In the genomic region with DNA sequence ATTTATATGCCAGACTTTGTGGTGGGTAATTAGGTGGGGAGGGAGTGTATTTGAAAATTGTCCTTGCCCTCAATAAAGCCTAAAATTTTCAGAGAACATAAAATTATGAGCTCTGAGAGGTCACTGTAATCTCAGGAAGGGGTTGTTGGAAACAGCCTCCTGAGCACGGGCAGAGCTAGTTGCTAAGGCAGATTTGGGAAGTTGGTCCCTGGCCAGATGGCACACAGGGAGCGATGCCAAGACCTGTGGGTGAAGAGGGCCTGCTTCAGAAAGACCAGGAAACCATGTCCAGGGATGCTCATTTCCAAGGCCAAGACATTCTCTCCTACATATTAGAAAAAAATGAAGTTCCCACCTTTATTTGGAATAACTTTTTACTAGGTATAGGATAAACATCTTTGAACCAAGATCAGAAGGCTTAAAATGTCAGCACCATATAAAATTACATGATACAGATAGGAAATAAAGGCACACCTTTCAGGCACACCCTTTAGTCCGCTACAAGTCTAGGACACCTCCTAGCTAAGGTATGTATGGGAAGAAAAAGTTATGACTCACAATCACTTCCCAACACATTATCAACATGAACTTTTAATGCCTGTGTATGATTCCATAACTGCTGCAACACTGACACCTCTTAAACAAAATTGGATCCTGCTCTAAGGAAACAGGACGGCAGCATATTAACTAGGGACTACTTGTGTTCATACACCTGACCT, we compare ENCODE assay signal across 9 cellular contexts. TPM values are rescaled to one million over a fixed set of nuclear protein-coding genes. Genes with fewer than 3 reads are reported as not detected.
DNase-seq lines count a peak whose midpoint lies in the region; ATAC-seq and TF ChIP-seq lines count a peak whose summit lies in the region.
"Had no signal": no experiment of that assay in that cellular context is flagged by ENCODE, and none has a peak within 500 bp of the region (broad histone marks: within the 10 kb centered on the region; RNA-seq: fewer than 3 reads in every experiment).

No MANE protein-coding gene starts in this region.

- no peak overlapping the region for H3K4me3 ChIP-seq in Caco-2 (ENCODE audit: low read depth, low read length)
- H3K4me3 ChIP-seq in esophagus muscularis mucosa, result no peak overlapping the region

- H3K36me3 ChIP-seq in Caco-2 (ENCODE audit: control insufficient read depth, insufficient read depth, low read length), result no peaks in the 10 kb centered on the region
- no peaks in the 10 kb centered on the region for H3K36me3 ChIP-seq in esophagus muscularis mucosa

- no peak for TF ChIP-seq POLR2A in esophagus muscularis mucosa (IDR thresholded peaks at IDR 0.05; ENCODE audit: low read depth)

- peaks cover 29% of the 10 kb centered on the region for H3K4me1 ChIP-seq in Caco-2
- peaks cover 18 to 27% (median 25%) of the 10 kb centered on the region in 4 donors for H3K4me1 ChIP-seq in esophagus muscularis mucosa

- H3K4me3 Mint-ChIP-seq in Caco-2 (ENCODE audit: unreplicated experiment), result no peak overlapping the region

- peaks cover 25% of the 10 kb centered on the region for H3K36me3 Mint-ChIP-seq in Caco-2 (ENCODE audit: insufficient read depth, unreplicated experiment)

- DNase-seq in Caco-2 (no peak), NCI-H2171 (lab: John Stamatoyannopoulos, UW) (peak; percentile 8), esophagus muscularis mucosa (ENCODE audit: extremely low spot score) (no peak), posterior vena cava (ENCODE audit: low spot score) (peak; percentile 81), omental fat pad (ENCODE audit: low spot score) (no peak), NCI-H187 (lab: John Stamatoyannopoulos, UW) (no peak)
- DNase-seq in activated CD4-positive, alpha-beta T cell treated with anti-CD3 and anti-CD28 coated beads for 1 hour, result no peak
- no peak for DNase-seq in stimulated activated CD4-positive, alpha-beta T cell treated with anti-CD3 and anti-CD28 coated beads, Interleukin-15, amount 100 ng/mL, for 24 hours
- DNase-seq: NCI-H526 had no signal

- H3K4me1 Mint-ChIP-seq in Caco-2 (ENCODE audit: low read depth, unreplicated experiment), result peaks cover 24% of the 10 kb centered on the region

- BruUV-seq in Caco-2 (replicated peaks; lab: Mats Ljungman, UMichigan), result no TSS peak

- no peak for ATAC-seq in omental fat pad (ENCODE audit: low FRiP score)

- H3K27me3 Mint-ChIP-seq in Caco-2 (ENCODE audit: insufficient read depth, unreplicated experiment), result no peaks in the 10 kb centered on the region

- intact Hi-C loops in Caco-2 (cut with micrococcal nuclease; ENCODE audit: unreplicated experiment), result loop anchor here (5.0 kb wide), 5 partner anchors 68 to 1478 kb away; a partner anchor contains a TSS
- intact Hi-C loops in esophagus muscularis mucosa (cut with DNase I), result loop anchor here (5.0 to 10.0 kb wide), 2 partner anchors 122 to 155 kb away; no protein-coding TSS in a partner anchor
- intact Hi-C loops in posterior vena cava (cut with DNase I), result no loop called here

- H3K27ac Mint-ChIP-seq in Caco-2 (ENCODE audit: unreplicated experiment), result peak overlapping the region; percentile 85

- no peaks in the 10 kb centered on the region for H3K9me3 ChIP-seq in Caco-2
- no peaks in the 10 kb centered on the region for H3K9me3 ChIP-seq in esophagus muscularis mucosa

- POLR2A ChIA-PET in Caco-2 (lab: Charles Lee), result no interaction called here

- 62% methylated on average over 4 of the region's 4 CpGs for WGBS in esophagus muscularis mucosa

- H3K27me3 ChIP-seq in Caco-2 (replicated peaks; ENCODE audit: control insufficient read depth, insufficient read depth, low read length) (no peaks in the 10 kb centered on the region), esophagus muscularis mucosa (no peaks in the 10 kb centered on the region)

- CTCF ChIA-PET in Caco-2 (lab: Charles Lee), result interaction anchor here (0.6 kb wide), 1 partner anchor 1805 kb away, joined by 5 read pairs; no protein-coding TSS in a partner anchor

- no peak for TF ChIP-seq EP300 in esophagus muscularis mucosa (IDR thresholded peaks at IDR 0.05)

- H3K9me3 Mint-ChIP-seq in Caco-2 (ENCODE audit: unreplicated experiment), result no peaks in the 10 kb centered on the region

- TF ChIP-seq CTCF in Caco-2 (IDR thresholded peaks at IDR 0.05; ENCODE audit: insufficient read depth in 1 of 2, low read depth in 1 of 2, low read length in 1 of 2, severe bottlenecking in 1 of 2, unreplicated experiment in 1 of 2) (no peak), esophagus muscularis mucosa (IDR thresholded peaks at IDR 0.05) (no peak), omental fat pad (IDR thresholded peaks at IDR 0.05) (no peak)

- H3K27ac ChIP-seq in esophagus muscularis mucosa (replicated peaks in 1 of 4), result peak overlapping the region; percentile 95 to 98 (median 96)

RNA-seq across cellular contexts. Expression of a gene that starts 2.2 kb away (rescaled TPM):
- total RNA-seq in Caco-2 (2022) (33.8 and 34.1 TPM in 2 replicates), esophagus muscularis mucosa (10 to 100 TPM; 21.3 to 31.6 (median 23.3) TPM), posterior vena cava (10 to 100 TPM; 45.2 to 58.2 TPM), omental fat pad (10 to 100 TPM; 29.8 to 56.6 (median 35.3) TPM)

Comparison
In these comparisons a context has a peak if more than half of its experiments do, and no peak if none do; other contexts are left out.
1. DNase-seq: peak in NCI-H2171 (single experiment) and posterior vena cava (single experiment); none in Caco-2 (0 of 2), esophagus muscularis mucosa (single experiment), omental fat pad (single experiment), activated CD4-positive, alpha-beta T cell treated with anti-CD3 and anti-CD28 coated beads for 1 hour (single experiment), NCI-H187 (0 of 2) and stimulated activated CD4-positive, alpha-beta T cell treated with anti-CD3 and anti-CD28 coated beads, Interleukin-15, amount 100 ng/mL, for 24 hours (single experiment).
2. intact Hi-C loops: an anchor here in Caco-2 (5.0 kb wide) and esophagus muscularis mucosa (5.0 to 10.0 kb wide); none called in posterior vena cava.